Comparison of ENCODE assay signal across 8 cellular contexts in the genomic region with DNA sequence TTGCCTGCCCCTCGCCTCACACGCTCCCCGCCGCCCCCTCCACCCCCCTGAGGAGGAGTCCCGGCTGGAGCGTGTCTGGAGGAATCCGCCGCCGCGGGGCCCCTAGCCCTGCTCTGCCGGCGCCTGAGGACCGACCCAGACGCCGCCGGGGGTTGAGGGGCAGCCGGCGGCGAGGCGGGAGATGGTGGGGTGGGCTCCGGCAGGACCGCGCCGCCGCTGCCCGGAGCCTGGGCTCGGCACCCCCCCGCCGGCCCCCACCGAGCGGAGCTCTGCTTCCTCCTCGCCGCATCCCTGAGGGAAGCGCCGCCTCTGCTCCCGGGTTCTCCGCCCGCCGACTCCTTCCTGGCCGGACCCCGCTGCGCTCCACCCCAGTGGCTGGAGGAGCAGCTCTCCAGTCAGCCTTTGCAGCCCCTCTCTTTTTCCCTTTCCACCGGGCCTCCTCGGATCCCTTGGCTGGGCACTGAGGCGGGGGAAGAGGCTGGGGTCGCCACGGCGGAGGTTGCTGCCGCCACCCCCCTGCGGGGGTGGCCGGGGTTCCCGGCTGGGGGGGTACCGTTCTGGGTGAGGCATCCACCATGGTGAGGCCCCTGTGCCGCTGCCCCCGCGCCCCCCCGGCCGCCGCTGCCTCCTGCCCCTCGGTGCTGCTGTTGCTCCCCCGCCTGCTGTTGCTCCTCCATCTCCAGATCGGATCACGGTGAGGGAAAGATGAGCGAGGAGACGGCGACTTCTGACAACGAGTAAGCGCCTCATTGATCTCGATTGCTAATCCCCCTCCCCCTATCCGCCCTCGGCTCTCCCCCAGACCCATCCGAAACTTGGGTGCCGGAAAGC. TPM values are rescaled to one million over a fixed set of nuclear protein-coding genes. Genes with fewer than 3 reads are reported as not detected.
DNase-seq lines count a peak whose midpoint lies in the region; ATAC-seq and TF ChIP-seq lines count a peak whose summit lies in the region.

Gene SPRED1, plus strand, starts transcription at position 356 of the 831 bp plus-strand sequence. Its CDS starts 350 bp downstream, at position 706.

- H3K9ac ChIP-seq in stomach smooth muscle (ENCODE audit: low read length in 2 of 2): peak within 1 kb of the TSS; percentile 58 to 60

- no peaks in the 10 kb centered on the region for H3K27me3 ChIP-seq in esophagus (ENCODE audit: control insufficient read depth in 1 of 2, insufficient read depth in 2 of 2, low read length in 2 of 2)
- H3K27me3 ChIP-seq in stomach smooth muscle (ENCODE audit: control insufficient read depth in 1 of 2, insufficient read depth in 2 of 2, low read length in 2 of 2): no peaks in the 10 kb centered on the region

- no peaks in the 10 kb centered on the region for H3K36me3 ChIP-seq in esophagus (ENCODE audit: control insufficient read depth in 2 of 2, insufficient read depth in 2 of 2, low read length in 1 of 2)
- H3K36me3 ChIP-seq in mucosa of descending colon (ENCODE audit: low read depth): no peaks in the 10 kb centered on the region
- no peaks in the 10 kb centered on the region for H3K36me3 ChIP-seq in stomach smooth muscle (ENCODE audit: control insufficient read depth in 2 of 2, insufficient read depth in 2 of 2, low read length in 2 of 2)

- 1% methylated on average over 38 to 73 of the region's 73 CpGs for WGBS in esophagus, 2 donors

- H3K4me3 ChIP-seq in esophagus (ENCODE audit: low read depth in 1 of 2, low read length in 2 of 2) (peak within 1 kb of the TSS; percentile 74 to 77), mucosa of descending colon (peak within 1 kb of the TSS; percentile 81), stomach smooth muscle (ENCODE audit: low read length in 2 of 2) (peak within 1 kb of the TSS; percentile 84)

- intact Hi-C loops in mucosa of descending colon (cut with DNase I, micrococcal nuclease): loop anchor here in 1 of 2 donors (5.0 kb wide), 1 partner anchor 185 kb away; no protein-coding TSS in a partner anchor

- DNase-seq in GDM1 (lab: John Stamatoyannopoulos, UW) (peak; percentile 25), LoVo (ENCODE audit: low spot score) (peak; percentile 52), mucosa of descending colon (peak; percentile 77 to 85 (median 83)), NCI-H1436 treated with DMSO at 0.1 percent for 48 hours (lab: John Stamatoyannopoulos, UW) (no peak)
- peak; percentile 38 for DNase-seq in activated CD8-positive, alpha-beta memory T cell treated with anti-CD3 and anti-CD28 coated beads, Interleukin-2, amount 50 U/mL, for 4 hours

- TF ChIP-seq CTCF in mucosa of descending colon (IDR thresholded peaks at IDR 0.05): no peak

- peak within 1 kb of the TSS; percentile 94 to 99 for H3K27ac ChIP-seq in esophagus (ENCODE audit: low read depth in 2 of 2, low read length in 1 of 2)
- peak within 1 kb of the TSS; percentile 77 for H3K27ac ChIP-seq in stomach smooth muscle (ENCODE audit: low read length)

- H3K9me3 ChIP-seq in esophagus (ENCODE audit: control insufficient read depth in 2 of 2, insufficient read depth in 1 of 2, low read depth in 1 of 2, low read length in 1 of 2) (no peaks in the 10 kb centered on the region), mucosa of descending colon (no peaks in the 10 kb centered on the region), stomach smooth muscle (ENCODE audit: control insufficient read depth in 2 of 2, low read length in 2 of 2) (no peaks in the 10 kb centered on the region)

- H3K4me1 ChIP-seq in esophagus (ENCODE audit: control insufficient read depth in 2 of 2, insufficient read depth in 2 of 2, low read length in 1 of 2): no peaks in the 10 kb centered on the region
- peaks cover 4% of the 10 kb centered on the region for H3K4me1 ChIP-seq in mucosa of descending colon (ENCODE audit: low read depth)
- no peaks in the 10 kb centered on the region for H3K4me1 ChIP-seq in stomach smooth muscle (ENCODE audit: control insufficient read depth, insufficient read depth, low read length)

- ATAC-seq in GM21825 (IDR thresholded peaks at IDR 0.05; ENCODE audit: unreplicated experiment) (peak; percentile 33), mucosa of descending colon (peak; percentile 70)

RNA-seq across cellular contexts. Expression of gene SPRED1, which starts in this region (rescaled TPM):
- polyA plus RNA-seq in esophagus: 1 to 10 TPM; 1.7 to 2.3 TPM
- 10 to 100 TPM; 19.6 to 25.5 (median 23.1) TPM for total RNA-seq in mucosa of descending colon
